In genomic region chr7:47377741-47378140, GRCh38 we compare ENCODE assay signal across 21 cellular contexts.
DNase-seq lines count a peak whose midpoint lies in the region; ATAC-seq, FAIRE-seq and TF ChIP-seq lines count a peak whose summit lies in the region.
"Had no signal": no experiment of that assay in that cellular context is flagged by ENCODE, and none has a peak within 500 bp of the region (broad histone marks: within the 10 kb centered on the region; RNA-seq: fewer than 3 reads in every experiment).

No MANE protein-coding gene starts in this region.

- no peak overlapping the region for H3K27ac ChIP-seq in PC-3 (ENCODE audit: low read length)
- no peak overlapping the region for H3K27ac ChIP-seq in endodermal cell (ENCODE audit: low read depth, low read length)
- H3K27ac ChIP-seq in mesendoderm (ENCODE audit: low read depth, low read length), result no peak overlapping the region
- no peak overlapping the region for H3K27ac ChIP-seq in A673 (ENCODE audit: low read depth, low read length, poor library complexity, severe bottlenecking)
- H3K27ac ChIP-seq: A549 had no signal

- no peaks in the 10 kb centered on the region for H3K27me3 Mint-ChIP-seq in endodermal cell (ENCODE audit: insufficient read depth)

- peak; percentile 42 for FAIRE-seq in urothelium cell line (lab: Jason Lieb, UNC)
- FAIRE-seq: A549 had no signal

- no peaks in the 10 kb centered on the region for H3K36me3 Mint-ChIP-seq in endodermal cell (ENCODE audit: low read depth)
- H3K36me3 Mint-ChIP-seq: CD4-positive, alpha-beta memory T cell had no signal

- H3K9ac ChIP-seq in PC-3 (ENCODE audit: low read length), result no peak overlapping the region
- no peak overlapping the region for H3K9ac ChIP-seq in endodermal cell (ENCODE audit: extremely low read depth, low read length, poor library complexity, severe bottlenecking)
- no peak overlapping the region for H3K9ac ChIP-seq in mesendoderm (ENCODE audit: low read length)

- H3K56ac ChIP-seq in mesendoderm (ENCODE audit: low read length), result no peak overlapping the region

- H3K4me3 Mint-ChIP-seq in endodermal cell, result no peak overlapping the region
- H3K4me3 Mint-ChIP-seq: CD4-positive, alpha-beta memory T cell had no signal

- H3K23ac ChIP-seq in mesendoderm (ENCODE audit: low read length), result no peak overlapping the region

- DNase-seq in PC-3 (peak; percentile 39), endodermal cell (peak; percentile 66), mesendoderm (peak; percentile 53), urothelium cell line (ENCODE audit: low spot score) (no peak), A673 (ENCODE audit: low spot score) (no peak), HK-2 (ENCODE audit: unreplicated experiment) (no peak), MV-4-11 (lab: John Stamatoyannopoulos, UW) (no peak)
- DNase-seq: CD4-positive, alpha-beta memory T cell; COR-L47; DMS53; GOT3; HCEC 1CT; Karpas-422; NCI-H1105 treated with DMSO at 0.1 percent for 48 hours; NCI-H146; NCI-H1930; NCI-H2107; NCI-H446; NCI-H526; SHP77 treated with DMSO at 0.1 percent for 48 hours had no signal

- 0 out of 2 replicates have a peak, but pooled peaks cover 4% of the 10 kb centered on the region for H4K20me1 ChIP-seq in PC-3 (ENCODE audit: low read length)

- no peak overlapping the region for H2BK120ac ChIP-seq in mesendoderm (ENCODE audit: low read depth, low read length)

- H3K79me2 ChIP-seq in PC-3 (ENCODE audit: low read length) (peaks cover 29% of the 10 kb centered on the region), mesendoderm (ENCODE audit: control insufficient read depth, insufficient read depth, low read length) (no peaks in the 10 kb centered on the region)

- H3K18ac ChIP-seq in mesendoderm (ENCODE audit: low read length), result no peak overlapping the region

- H3K4me1 ChIP-seq in PC-3 (ENCODE audit: insufficient read depth, low read length) (peaks cover 41% of the 10 kb centered on the region), endodermal cell (ENCODE audit: control insufficient read depth, insufficient read depth, low read length) (peaks cover 12% of the 10 kb centered on the region), mesendoderm (ENCODE audit: control insufficient read depth, low read depth, low read length) (peaks cover 9% of the 10 kb centered on the region), A673 (ENCODE audit: insufficient read depth, low read length, poor library complexity, severe bottlenecking) (no peaks in the 10 kb centered on the region)

- H3K79me1 ChIP-seq in mesendoderm (ENCODE audit: low read length), result no peaks in the 10 kb centered on the region

- POLR2A ChIA-PET in PC-3 (lab: Charles Lee; ENCODE audit: unreplicated experiment) (no interaction called here), A673 (lab: Charles Lee; ENCODE audit: low non-redundant PET) (no interaction called here)

- intact Hi-C loops in PC-3 (cut with micrococcal nuclease) (no loop called here), A673 (cut with micrococcal nuclease; ENCODE audit: unreplicated experiment) (no loop called here)

- H4K5ac ChIP-seq in mesendoderm (ENCODE audit: low read length), result no peak overlapping the region

- H3K4me3 ChIP-seq in PC-3 (ENCODE audit: low read length) (no peak overlapping the region), endodermal cell (ENCODE audit: low read length) (no peak overlapping the region), mesendoderm (ENCODE audit: low read length) (no peak overlapping the region), A673 (ENCODE audit: low read depth, low read length, poor library complexity, severe bottlenecking) (no peak overlapping the region)
- H3K4me3 ChIP-seq: A549 had no signal

- peak overlapping the region; percentile 42 for H3K27ac Mint-ChIP-seq in endodermal cell
- H3K27ac Mint-ChIP-seq: CD4-positive, alpha-beta memory T cell had no signal

- H3K9me2 ChIP-seq in PC-3 (replicated peaks; ENCODE audit: low read length), result no peaks in the 10 kb centered on the region

- no peak for ATAC-seq in PC-3
- ATAC-seq: A549 had no signal

- peaks cover 50% of the 10 kb centered on the region for H3K4me1 Mint-ChIP-seq in endodermal cell
- H3K4me1 Mint-ChIP-seq: CD4-positive, alpha-beta memory T cell had no signal

- H3K9me3 ChIP-seq in PC-3 (ENCODE audit: low read length) (no peaks in the 10 kb centered on the region), endodermal cell (ENCODE audit: control insufficient read depth, low read length) (no peaks in the 10 kb centered on the region), A673 (ENCODE audit: low read depth, low read length, poor library complexity, severe bottlenecking) (no peaks in the 10 kb centered on the region)
- H3K9me3 ChIP-seq: A549 had no signal

- no peak overlapping the region for H2BK5ac ChIP-seq in mesendoderm (ENCODE audit: low read length)

- BruUV-seq in PC-3 (replicated peaks; lab: Mats Ljungman, UMichigan) (no TSS peak), A673 (replicated peaks; lab: Mats Ljungman, UMichigan) (no TSS peak)

- H3F3A ChIP-seq in PC-3 (ENCODE audit: low read length, unreplicated experiment), result no peaks in the 10 kb centered on the region

- H3K36me3 ChIP-seq in PC-3 (ENCODE audit: low read depth, low read length), result peaks cover 16% of the 10 kb centered on the region; the same call in 1 of the 2 replicates
- H3K36me3 ChIP-seq in endodermal cell (ENCODE audit: control insufficient read depth, insufficient read depth, low read length), result no peaks in the 10 kb centered on the region
- H3K36me3 ChIP-seq in mesendoderm (ENCODE audit: control insufficient read depth, insufficient read depth, low read length), result no peaks in the 10 kb centered on the region
- H3K36me3 ChIP-seq in A673 (ENCODE audit: insufficient read depth, low read length, poor library complexity, severe bottlenecking), result no peaks in the 10 kb centered on the region

- H2AFZ ChIP-seq in PC-3 (ENCODE audit: low read length), result no peak overlapping the region

- CTCF ChIA-PET in PC-3 (lab: Charles Lee) (no interaction called here), A673 (lab: Charles Lee) (no interaction called here)

- no peaks in the 10 kb centered on the region for H3K27me3 ChIP-seq in PC-3 (ENCODE audit: low read length)
- no peaks in the 10 kb centered on the region for H3K27me3 ChIP-seq in endodermal cell (ENCODE audit: control insufficient read depth, insufficient read depth, low read length, poor library complexity, severe bottlenecking)
- H3K27me3 ChIP-seq in mesendoderm (ENCODE audit: insufficient read depth, low read length, poor library complexity), result no peaks in the 10 kb centered on the region
- H3K27me3 ChIP-seq in A673 (replicated peaks; ENCODE audit: insufficient read depth, low read depth, low read length, poor library complexity), result peaks cover 86% of the 10 kb centered on the region

- no peaks in the 10 kb centered on the region for H3K9me3 Mint-ChIP-seq in endodermal cell

- WGBS in endodermal cell (ENCODE audit: insufficient coverage in 1 of 2, insufficient read length in 1 of 2), 2 experiments, result 68 to 82% methylated on average over 3 to 4 of the region's 4 CpGs
- no CpG with 5 or more reads among the region's 4 CpGs for whole genome bisulfite sequencing in mesendoderm (ENCODE audit: extremely low coverage, insufficient coverage, low lambda C conversion rate)

- no peak overlapping the region for H2AK5ac ChIP-seq in mesendoderm (ENCODE audit: low read length)

- TF ChIP-seq CTCF in PC-3 (conservative IDR thresholded peaks at IDR 0.05; ENCODE audit: low read depth, low read length) (no peak), endodermal cell (conservative IDR thresholded peaks at IDR 0.05) (no peak), A673 (conservative IDR thresholded peaks at IDR 0.05; ENCODE audit: low read depth, low read length) (no peak)

- H3K4ac ChIP-seq in mesendoderm (ENCODE audit: low read depth, low read length), result no peak overlapping the region

- no peak overlapping the region for H2BK15ac ChIP-seq in mesendoderm (replicated peaks; ENCODE audit: low read depth)

- H3K4me2 ChIP-seq in PC-3 (ENCODE audit: low read length), result no peak overlapping the region
- H3K4me2 ChIP-seq in mesendoderm (ENCODE audit: low read length), result no peak overlapping the region
- H3K4me2 ChIP-seq: A549 had no signal

- H4K8ac ChIP-seq in mesendoderm (ENCODE audit: low read depth, low read length), result no peak overlapping the region

Comparison
In these comparisons a context has a peak if more than half of its experiments do, and no peak if none do; other contexts are left out.
1. DNase-seq: peak in PC-3 (single experiment), endodermal cell (single experiment) and mesendoderm (single experiment); none in urothelium cell line (single experiment), A673 (single experiment), HK-2 (single experiment) and MV-4-11 (single experiment).